1 cellular context compared by ENCODE assay signal in genomic region chr6:40956871-40957270, GRCh38.
TF ChIP-seq lines count a peak whose summit lies in the region.

No MANE protein-coding gene starts in this region.

TF ChIP-seq in IMR-90, 13 proteins besides CTCF, POLR2A, EP300 and RAD21 (continued from another document):
- TF ChIP-seq, protein P1, sequence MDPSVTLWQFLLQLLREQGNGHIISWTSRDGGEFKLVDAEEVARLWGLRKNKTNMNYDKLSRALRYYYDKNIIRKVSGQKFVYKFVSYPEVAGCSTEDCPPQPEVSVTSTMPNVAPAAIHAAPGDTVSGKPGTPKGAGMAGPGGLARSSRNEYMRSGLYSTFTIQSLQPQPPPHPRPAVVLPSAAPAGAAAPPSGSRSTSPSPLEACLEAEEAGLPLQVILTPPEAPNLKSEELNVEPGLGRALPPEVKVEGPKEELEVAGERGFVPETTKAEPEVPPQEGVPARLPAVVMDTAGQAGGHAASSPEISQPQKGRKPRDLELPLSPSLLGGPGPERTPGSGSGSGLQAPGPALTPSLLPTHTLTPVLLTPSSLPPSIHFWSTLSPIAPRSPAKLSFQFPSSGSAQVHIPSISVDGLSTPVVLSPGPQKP (IDR thresholded peaks at IDR 0.05; ENCODE audit: borderline replicate concordance, low read depth, low read length): no peak
- TF ChIP-seq MAFK (IDR thresholded peaks at IDR 0.05; ENCODE audit: low read depth, low read length) (no peak), MXI1 (IDR thresholded peaks at IDR 0.05; ENCODE audit: borderline replicate concordance, low read depth, low read length) (no peak)
